8 cellular contexts compared by ENCODE assay signal in genomic region chr3:15634671-15635661, GRCh38. TPM values are rescaled to one million over a fixed set of nuclear protein-coding genes. Genes with fewer than 3 reads are reported as not detected.
DNase-seq lines count a peak whose midpoint lies in the region; ATAC-seq and TF ChIP-seq lines count a peak whose summit lies in the region.

No MANE protein-coding gene starts in this region.

- H3K36me3 ChIP-seq in mucosa of rectum (ENCODE audit: control insufficient read depth in 2 of 2, insufficient read depth in 2 of 2, low read length in 2 of 2) = no peaks in the 10 kb centered on the region
- no peaks in the 10 kb centered on the region for H3K36me3 ChIP-seq in upper lobe of left lung

- H3K4me3 Mint-ChIP-seq in activated T-cell treated with anti-CD3 and anti-CD28 coated beads, Interleukin-2, amount 50 U/mL, for 72 hours = no peak overlapping the region

- H3K4me3 ChIP-seq in mucosa of rectum (ENCODE audit: low read length in 2 of 2) = no peak overlapping the region
- no peak overlapping the region for H3K4me3 ChIP-seq in upper lobe of left lung

- ATAC-seq in activated T-cell treated with anti-CD3 and anti-CD28 coated beads, Interleukin-2, amount 50 U/mL, for 72 hours (replicated peaks in 1 of 2) = no peak
- peak in 1 of 2 donors; percentile 74 for ATAC-seq in upper lobe of left lung (ENCODE audit: low FRiP score in 2 of 2)
- no peak for ATAC-seq in GM18517 (IDR thresholded peaks at IDR 0.05; ENCODE audit: unreplicated experiment)

- H3K4me1 ChIP-seq in mucosa of rectum (ENCODE audit: control insufficient read depth in 2 of 2, insufficient read depth in 2 of 2, low read length in 2 of 2) = no peaks in the 10 kb centered on the region
- H3K4me1 ChIP-seq in upper lobe of left lung = peaks cover 21 to 37% (median 35%) of the 10 kb centered on the region in 4 donors

- H3K27me3 Mint-ChIP-seq in activated T-cell treated with anti-CD3 and anti-CD28 coated beads, Interleukin-2, amount 50 U/mL, for 72 hours (ENCODE audit: low read depth) = no peaks in the 10 kb centered on the region

- no peaks in the 10 kb centered on the region for H3K9me3 ChIP-seq in mucosa of rectum (ENCODE audit: control insufficient read depth in 2 of 2, low read length in 2 of 2)
- H3K9me3 ChIP-seq in upper lobe of left lung = no peaks in the 10 kb centered on the region

- TF ChIP-seq CTCF in upper lobe of left lung (IDR thresholded peaks at IDR 0.05) = no peak

- DNase-seq in activated T-cell treated with anti-CD3 and anti-CD28 coated beads, Interleukin-2, amount 50 U/mL, for 72 hours = no peak
- no peak for DNase-seq in activated T-cell treated with anti-CD3 and anti-CD28 coated beads, Interleukin-2, amount 50 U/mL, for 1 hour
- DNase-seq in upper lobe of left lung (no peak), SIG-M5 treated with dmso at 0.1 percent for 504 hours (lab: John Stamatoyannopoulos, UW; ENCODE audit: unreplicated experiment) (no peak), NCI-H69 (lab: John Stamatoyannopoulos, UW) (no peak)

- peaks cover 78% of the 10 kb centered on the region for H3K4me1 Mint-ChIP-seq in activated T-cell treated with anti-CD3 and anti-CD28 coated beads, Interleukin-2, amount 50 U/mL, for 72 hours (ENCODE audit: low read depth)

- no peak for TF ChIP-seq POLR2A in upper lobe of left lung (IDR thresholded peaks at IDR 0.05)

- H3K27ac ChIP-seq in cingulate gyrus (ENCODE audit: low read depth, low read length) (peak overlapping the region; percentile 66), mucosa of rectum (ENCODE audit: low read depth in 2 of 2, low read length in 2 of 2) (peak overlapping the region; percentile 34 to 44), upper lobe of left lung (peak overlapping the region; percentile 50 to 70 (median 53))

- no peaks in the 10 kb centered on the region for H3K9me3 Mint-ChIP-seq in activated T-cell treated with anti-CD3 and anti-CD28 coated beads, Interleukin-2, amount 50 U/mL, for 72 hours

- H3K27me3 ChIP-seq in mucosa of rectum (ENCODE audit: control insufficient read depth in 2 of 2, insufficient read depth in 2 of 2, low read length in 2 of 2) = no peaks in the 10 kb centered on the region
- H3K27me3 ChIP-seq in upper lobe of left lung = no peaks in the 10 kb centered on the region

- no peak for TF ChIP-seq EP300 in upper lobe of left lung (IDR thresholded peaks at IDR 0.05)

- H3K36me3 Mint-ChIP-seq in activated T-cell treated with anti-CD3 and anti-CD28 coated beads, Interleukin-2, amount 50 U/mL, for 72 hours (ENCODE audit: insufficient read depth in 2 of 2) = peaks cover 0 to 2% of the 10 kb centered on the region in 2 donors

- H3K27ac Mint-ChIP-seq in activated T-cell treated with anti-CD3 and anti-CD28 coated beads, Interleukin-2, amount 50 U/mL, for 72 hours = peak overlapping the region; percentile 20

- WGBS in upper lobe of left lung, 2 donors = 75 to 78% methylated on average over 10 to 15 of the region's 15 CpGs

- H3K9ac ChIP-seq in mucosa of rectum (ENCODE audit: low read depth in 1 of 2, low read length in 2 of 2) = no peak overlapping the region

RNA-seq across cellular contexts. Expression of gene BTD, which starts 33.4 kb away (rescaled TPM):
- 10 to 100 TPM in 1 of 2 donors, 1 to 10 TPM in 1; 5.9 to 11.0 TPM for total RNA-seq in activated T-cell treated with anti-CD3 and anti-CD28 coated beads, Interleukin-2, amount 50 U/mL, for 72 hours
- total RNA-seq in upper lobe of left lung = 10 to 100 TPM in 5 of 6 donors, 1 to 10 TPM in 1; 6.8 to 32.2 (median 21.8) TPM

RNA-seq across cellular contexts. Expression of gene HACL1, which starts 33.6 kb away (rescaled TPM):
- total RNA-seq in activated T-cell treated with anti-CD3 and anti-CD28 coated beads, Interleukin-2, amount 50 U/mL, for 72 hours = 10 to 100 TPM; 25.2 to 25.9 TPM
- 10 to 100 TPM; 12.9 to 32.5 (median 19.6) TPM for total RNA-seq in upper lobe of left lung
